11 cellular contexts compared by ENCODE assay signal in genomic region chr2:88601302-88601701, GRCh38. TPM values are rescaled to one million over a fixed set of nuclear protein-coding genes. Genes with fewer than 3 reads are reported as not detected.
DNase-seq lines count a peak whose midpoint lies in the region; TF ChIP-seq lines count a peak whose summit lies in the region.
"Had no signal": no experiment of that assay in that cellular context is flagged by ENCODE, and none has a peak within 500 bp of the region (broad histone marks: within the 10 kb centered on the region; RNA-seq: fewer than 3 reads in every experiment).

No MANE protein-coding gene starts in this region.

- H3K4me3 Mint-ChIP-seq in activated T-cell treated with anti-CD3 and anti-CD28 coated beads, Interleukin-2, amount 50 U/mL, for 24 hours: no peak overlapping the region
- H3K4me3 Mint-ChIP-seq in type B pancreatic cell: no peak overlapping the region

- H3K4me3 ChIP-seq in iPS-20b (ENCODE audit: low read length): no peak overlapping the region
- H3K4me3 ChIP-seq: ovary, PC-9 had no signal

- no peak for TF ChIP-seq CTCF in type B pancreatic cell (conservative IDR thresholded peaks at IDR 0.05)

- peaks cover 42% of the 10 kb centered on the region for H3K4me1 Mint-ChIP-seq in activated T-cell treated with anti-CD3 and anti-CD28 coated beads, Interleukin-2, amount 50 U/mL, for 24 hours (ENCODE audit: low read depth)
- H3K4me1 Mint-ChIP-seq in type B pancreatic cell (ENCODE audit: unreplicated experiment): peaks cover 18% of the 10 kb centered on the region

- no peaks in the 10 kb centered on the region for H3K27me3 Mint-ChIP-seq in activated T-cell treated with anti-CD3 and anti-CD28 coated beads, Interleukin-2, amount 50 U/mL, for 24 hours
- no peaks in the 10 kb centered on the region for H3K27me3 Mint-ChIP-seq in type B pancreatic cell

- DNase-seq in activated T-cell treated with anti-CD3 and anti-CD28 coated beads, Interleukin-2, amount 50 U/mL, for 24 hours: no peak
- DNase-seq in activated T-cell treated with anti-CD3 and anti-CD28 coated beads, Interleukin-2, amount 50 U/mL, for 1 hour: no peak
- DNase-seq in amniotic epithelial cell (ENCODE audit: low read depth) (peak; percentile 53), type B pancreatic cell (ENCODE audit: extremely low spot score, unreplicated experiment) (no peak), T-helper 1 cell (no peak), NCI-H748 (lab: John Stamatoyannopoulos, UW; ENCODE audit: unreplicated experiment) (no peak), H4 (ENCODE audit: low spot score) (no peak)
- DNase-seq: activated CD4-positive, alpha-beta T cell treated with anti-CD3 and anti-CD28 coated beads, Interleukin-2, amount 50 U/mL, for 4 hours; ovary; PC-9 had no signal

- no peaks in the 10 kb centered on the region for H3K9me3 Mint-ChIP-seq in activated T-cell treated with anti-CD3 and anti-CD28 coated beads, Interleukin-2, amount 50 U/mL, for 24 hours
- no peaks in the 10 kb centered on the region for H3K9me3 Mint-ChIP-seq in type B pancreatic cell

- no peak overlapping the region for H3K27ac ChIP-seq in iPS-20b (ENCODE audit: low read length)
- H3K27ac ChIP-seq: ovary had no signal

- H3K27ac Mint-ChIP-seq in activated T-cell treated with anti-CD3 and anti-CD28 coated beads, Interleukin-2, amount 50 U/mL, for 24 hours: peak overlapping the region; percentile 15
- peak overlapping the region; percentile 75 for H3K27ac Mint-ChIP-seq in type B pancreatic cell

- H3K36me3 Mint-ChIP-seq in activated T-cell treated with anti-CD3 and anti-CD28 coated beads, Interleukin-2, amount 50 U/mL, for 24 hours (ENCODE audit: low read depth): no peaks in the 10 kb centered on the region
- H3K36me3 Mint-ChIP-seq in type B pancreatic cell: peaks cover 4% of the 10 kb centered on the region

- H3K9me3 ChIP-seq in iPS-20b (ENCODE audit: insufficient read depth, low read depth, low read length): no peaks in the 10 kb centered on the region
- H3K9me3 ChIP-seq: ovary had no signal

- peak overlapping the region; percentile 68; the same call in 1 of the 2 replicates for H3K9ac ChIP-seq in iPS-20b (ENCODE audit: low read depth, low read length)

- H3K27me3 ChIP-seq in iPS-20b (ENCODE audit: insufficient read depth, low read length): no peaks in the 10 kb centered on the region
- H3K27me3 ChIP-seq: ovary had no signal

- H3K4me1 ChIP-seq in iPS-20b (ENCODE audit: insufficient read depth, low read length): peaks cover 34% of the 10 kb centered on the region

- no peaks in the 10 kb centered on the region for H3K36me3 ChIP-seq in iPS-20b (ENCODE audit: insufficient read depth, low read depth, low read length)
- H3K36me3 ChIP-seq: ovary had no signal

RNA-seq across cellular contexts. Expression of gene EIF2AK3, which starts 26.0 kb away (rescaled TPM):
- 22.9 and 31.9 TPM in 2 replicates for total RNA-seq in type B pancreatic cell (ENCODE audit: low replicate concordance)
- total RNA-seq in H4 (2014; rRNA removed; shearing (Covaris generic)): 12.7 and 16.6 TPM in 2 replicates
